ENCODE assay signal across 8 cellular contexts in the genomic region with DNA sequence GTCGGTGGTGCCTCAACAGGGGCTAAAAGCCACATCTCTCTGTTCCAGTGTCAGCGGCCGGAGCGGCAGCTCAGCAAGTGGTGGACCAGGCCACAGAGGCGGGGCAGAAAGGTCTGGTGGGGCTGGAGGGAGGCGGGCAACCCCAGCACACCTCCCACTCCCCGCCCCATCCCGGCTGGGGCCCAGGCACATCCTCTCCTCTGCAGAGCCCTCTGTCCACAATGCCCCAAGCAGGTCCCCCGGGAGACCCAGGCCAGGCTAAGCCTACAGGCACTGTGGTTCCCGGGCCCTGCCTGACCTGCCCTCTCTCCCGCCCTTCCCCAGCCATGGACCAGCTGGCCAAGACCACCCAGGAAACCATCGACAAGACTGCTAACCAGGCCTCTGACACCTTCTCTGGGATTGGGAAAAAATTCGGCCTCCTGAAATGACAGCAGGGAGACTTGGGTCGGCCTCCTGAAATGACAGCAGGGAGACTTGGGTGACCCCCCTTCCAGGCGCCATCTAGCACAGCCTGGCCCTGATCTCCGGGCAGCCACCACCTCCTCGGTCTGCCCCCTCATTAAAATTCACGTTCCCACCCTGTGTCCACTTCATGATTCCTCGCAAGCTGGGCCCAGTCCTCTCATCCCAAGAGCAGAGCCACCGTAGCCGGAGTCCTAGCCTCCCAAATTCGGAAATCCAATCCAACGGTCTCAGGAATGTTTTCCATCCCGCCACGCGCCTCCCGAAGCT. TPM values are rescaled to one million over a fixed set of nuclear protein-coding genes. Genes with fewer than 3 reads are reported as not detected.
DNase-seq lines count a peak whose midpoint lies in the region; ATAC-seq, FAIRE-seq and TF ChIP-seq lines count a peak whose summit lies in the region.

No MANE protein-coding gene starts in this region.

- H3K4me1 Mint-ChIP-seq in CD8-positive, alpha-beta T cell (ENCODE audit: low read depth): peaks cover 41% of the 10 kb centered on the region
- peaks cover 69% of the 10 kb centered on the region for H3K4me1 Mint-ChIP-seq in stimulated activated naive CD8-positive, alpha-beta T cell treated with anti-CD3 and anti-CD28 coated beads, Interleukin-15, amount 100 ng/mL, for 72 hours

- POLR2A ChIA-PET in CD8-positive, alpha-beta T cell (lab: Charles Lee): interaction anchor here (0.7 to 1.4 kb wide), 4 partner anchors 8 to 123 kb away, joined by 3 to 4 read pairs (median 4); a partner anchor contains a TSS

- H3K4me3 Mint-ChIP-seq in CD8-positive, alpha-beta T cell: peak overlapping the region; percentile 78
- peak overlapping the region; percentile 61 to 83 for H3K4me3 Mint-ChIP-seq in stimulated activated naive CD8-positive, alpha-beta T cell treated with anti-CD3 and anti-CD28 coated beads, Interleukin-15, amount 100 ng/mL, for 72 hours

- no peaks in the 10 kb centered on the region for H4K20me1 ChIP-seq in mammary epithelial cell (ENCODE audit: insufficient read depth, low read length)

- TF ChIP-seq CTCF in CD8-positive, alpha-beta T cell (IDR thresholded peaks at IDR 0.05): no peak
- TF ChIP-seq CTCF in mammary epithelial cell (conservative IDR thresholded peaks at IDR 0.05 in 1 of 2, IDR thresholded peaks at IDR 0.05 in 1 of 2; ENCODE audit: extremely low read depth in 1 of 2, insufficient read depth in 1 of 2, low read depth in 1 of 2, low read length in 2 of 2) (no peak), kidney (IDR thresholded peaks at IDR 0.05; ENCODE audit: borderline replicate concordance, extremely low read depth, insufficient read depth) (no peak)

- H3K4me2 ChIP-seq in mammary epithelial cell (ENCODE audit: insufficient read depth, low read depth, low read length): peak overlapping the region; percentile 97

- no peaks in the 10 kb centered on the region for H3K9me3 Mint-ChIP-seq in CD8-positive, alpha-beta T cell
- no peaks in the 10 kb centered on the region for H3K9me3 Mint-ChIP-seq in stimulated activated naive CD8-positive, alpha-beta T cell treated with anti-CD3 and anti-CD28 coated beads, Interleukin-15, amount 100 ng/mL, for 72 hours

- TF ChIP-seq POLR2A in erythroblast (IDR thresholded peaks at IDR 0.05; ENCODE audit: low read length): no peak

- H3K4me1 ChIP-seq in CD8-positive, alpha-beta T cell (ENCODE audit: insufficient read depth, low read length): peaks cover 56% of the 10 kb centered on the region
- H3K4me1 ChIP-seq in mammary epithelial cell (ENCODE audit: insufficient read depth, low read length) (peaks cover 71% of the 10 kb centered on the region), kidney (ENCODE audit: control insufficient read depth in 1 of 2, insufficient read depth in 1 of 2, low read depth in 1 of 2, low read length in 2 of 2) (peaks cover 37% of the 10 kb centered on the region in 2 donors)

- no peaks in the 10 kb centered on the region for H3K36me3 ChIP-seq in CD8-positive, alpha-beta T cell (ENCODE audit: insufficient read depth, low read length)
- H3K36me3 ChIP-seq in mammary epithelial cell (ENCODE audit: insufficient read depth, low read length) (peaks cover 6% of the 10 kb centered on the region), kidney (ENCODE audit: control insufficient read depth in 1 of 2, insufficient read depth in 2 of 2, low read length in 2 of 2) (no peaks in the 10 kb centered on the region)

- DNase-seq in CD8-positive, alpha-beta T cell: peak in 1 of 7 experiments; percentile 50
- DNase-seq in M059J (ENCODE audit: low read depth) (peak; percentile 38), mammary epithelial cell (peak; percentile 61), kidney (peak; percentile 96), LoVo (ENCODE audit: low spot score) (no peak), erythroblast (lab: John Stamatoyannopoulos, UW) (no peak)
- DNase-seq in stimulated activated naive CD8-positive, alpha-beta T cell treated with anti-CD3 and anti-CD28 coated beads, Interleukin-15, amount 100 ng/mL, for 72 hours: no peak

- H3K27ac Mint-ChIP-seq in CD8-positive, alpha-beta T cell: peak overlapping the region; percentile 86
- peak overlapping the region in 1 of 2 donors; percentile 91 for H3K27ac Mint-ChIP-seq in stimulated activated naive CD8-positive, alpha-beta T cell treated with anti-CD3 and anti-CD28 coated beads, Interleukin-15, amount 100 ng/mL, for 72 hours

- WGBS in mammary epithelial cell (ENCODE audit: low coverage, missing lambda C conversion rate): 0% methylated on average over 9 of the region's 27 CpGs

- intact Hi-C loops in CD8-positive, alpha-beta T cell (cut with DNase I, micrococcal nuclease): loop anchor here (2.0 to 10.0 kb wide), 5 partner anchors 213 to 570 kb away; a partner anchor contains a TSS
- intact Hi-C loops in mammary epithelial cell (cut with micrococcal nuclease): loop anchor here (5.0 kb wide), 1 partner anchor 52 kb away; a partner anchor contains a TSS
- intact Hi-C loops in kidney (cut with DNase I): no loop called here

- BruUV-seq in mammary epithelial cell (replicated peaks; lab: Mats Ljungman, UMichigan): TSS peak; percentile 35

- H2AFZ ChIP-seq in mammary epithelial cell (ENCODE audit: low read depth, low read length): peak overlapping the region; percentile 59

- no peak for ATAC-seq in CD8-positive, alpha-beta T cell
- ATAC-seq in stimulated activated naive CD8-positive, alpha-beta T cell treated with anti-CD3 and anti-CD28 coated beads, Interleukin-15, amount 100 ng/mL, for 72 hours: no peak
- ATAC-seq in HG02840 (IDR thresholded peaks at IDR 0.05; ENCODE audit: low FRiP score, unreplicated experiment): no peak

- H3K9me3 ChIP-seq in CD8-positive, alpha-beta T cell (ENCODE audit: low read length): no peaks in the 10 kb centered on the region
- H3K9me3 ChIP-seq in mammary epithelial cell (replicated peaks; ENCODE audit: insufficient read depth, low read length) (no peaks in the 10 kb centered on the region), kidney (ENCODE audit: control insufficient read depth in 1 of 2, low read length in 2 of 2) (no peaks in the 10 kb centered on the region)

- in situ Hi-C loops in mammary epithelial cell (cut with MboI; ENCODE audit: low sequenced_read_pairs in 2 of 2): loop anchor here in 1 of 2 donors (5.0 kb wide), 1 partner anchor 72 kb away; no protein-coding TSS in a partner anchor

- dilution Hi-C loops in mammary epithelial cell (cut with HindIII; ENCODE audit: low sequenced_read_pairs): no loop called here

- H3K27me3 Mint-ChIP-seq in CD8-positive, alpha-beta T cell (ENCODE audit: low read depth): no peaks in the 10 kb centered on the region
- peaks cover 20% of the 10 kb centered on the region for H3K27me3 Mint-ChIP-seq in stimulated activated naive CD8-positive, alpha-beta T cell treated with anti-CD3 and anti-CD28 coated beads, Interleukin-15, amount 100 ng/mL, for 72 hours

- H3K27me3 ChIP-seq in CD8-positive, alpha-beta T cell (ENCODE audit: insufficient read depth, low read length): no peaks in the 10 kb centered on the region
- H3K27me3 ChIP-seq in mammary epithelial cell (ENCODE audit: insufficient read depth, low read length): no peaks in the 10 kb centered on the region

- CTCF ChIA-PET in CD8-positive, alpha-beta T cell (lab: Charles Lee): interaction anchor here (0.9 to 8.8 kb wide), 2 partner anchors 13 to 28 kb away, joined by 3 to 116 read pairs; a partner anchor contains a TSS
- CTCF ChIA-PET in mammary epithelial cell (lab: Charles Lee; ENCODE audit: low non-redundant PET): no interaction called here

- peak overlapping the region; percentile 96 for H3K9ac ChIP-seq in mammary epithelial cell (ENCODE audit: insufficient read depth, low read length)
- H3K9ac ChIP-seq in kidney (ENCODE audit: low read length in 2 of 2): peak overlapping the region; percentile 77 to 94

- peaks cover 47% of the 10 kb centered on the region for H3K79me2 ChIP-seq in mammary epithelial cell (ENCODE audit: insufficient read depth, low read length)

- FAIRE-seq in kidney (lab: Jason Lieb, UNC): no peak

- no peaks in the 10 kb centered on the region for H3K36me3 Mint-ChIP-seq in CD8-positive, alpha-beta T cell

- peak overlapping the region; percentile 61 for H3K4me3 ChIP-seq in CD8-positive, alpha-beta T cell (ENCODE audit: low read depth, low read length)
- H3K4me3 ChIP-seq in mammary epithelial cell (replicated peaks in 1 of 3; ENCODE audit: insufficient read depth in 1 of 3, low read depth in 2 of 3, low read length in 3 of 3): peak overlapping the region; percentile 40 to 72 (median 70)
- peak overlapping the region; percentile 62 for H3K4me3 ChIP-seq in kidney (ENCODE audit: low read length in 2 of 2)

- peak overlapping the region; percentile 80 for H3K27ac ChIP-seq in CD8-positive, alpha-beta T cell (ENCODE audit: low read depth, low read length)
- H3K27ac ChIP-seq in mammary epithelial cell (ENCODE audit: insufficient read depth, low read depth, low read length) (peak overlapping the region; percentile 98), kidney (ENCODE audit: low read depth in 2 of 2, low read length in 2 of 2) (peak overlapping the region; percentile 89 to 97)

RNA-seq across cellular contexts. Expression of a gene that starts 2.0 kb away (rescaled TPM):
- not detected for total RNA-seq in CD8-positive, alpha-beta T cell
- total RNA-seq in M059J (2014; rRNA removed; shearing (Covaris generic)): 4.2 and 4.7 TPM in 2 replicates
- total RNA-seq in mammary epithelial cell (100 to 1,000 TPM in 1 of 2 donors, 10 to 100 TPM in 1; 57.0 to 247 TPM), kidney (357 TPM)
- polyA plus RNA-seq in mammary epithelial cell (517 TPM), kidney (ENCODE audit: insufficient read depth, low read depth, low replicate concordance) (897 TPM)
- 39.5 TPM for polyA minus RNA-seq in mammary epithelial cell

RNA-seq across cellular contexts. Expression of a gene that starts 11.9 kb away (rescaled TPM):
- not detected for total RNA-seq in CD8-positive, alpha-beta T cell
- 3.2 and 5.5 TPM in 2 replicates for total RNA-seq in M059J (2014; rRNA removed; shearing (Covaris generic))
- 10 to 100 TPM; 25.7 to 54.0 TPM for total RNA-seq in mammary epithelial cell
- polyA plus RNA-seq in mammary epithelial cell: 101 TPM
- 31.4 TPM for polyA minus RNA-seq in mammary epithelial cell
- total RNA-seq in kidney: 41.3 TPM
- polyA plus RNA-seq in kidney (ENCODE audit: insufficient read depth, low read depth, low replicate concordance): 92.8 TPM

RNA-seq across cellular contexts. Expression of a gene that starts 12.9 kb away (rescaled TPM):
- 1 to 10 TPM in 1 of 2 experiments, not detected in 1; 1.4 TPM for total RNA-seq in CD8-positive, alpha-beta T cell
- total RNA-seq in M059J (2014; rRNA removed; shearing (Covaris generic)): 0.84 TPM in 1 of 2 replicates, not detected in the other
- total RNA-seq in mammary epithelial cell (10 to 100 TPM in 1 of 2 donors, 1 to 10 TPM in 1; 8.5 to 13.7 TPM), kidney (65.9 TPM)
- polyA plus RNA-seq in mammary epithelial cell (11.6 TPM), kidney (ENCODE audit: insufficient read depth, low read depth, low replicate concordance) (19.9 TPM)
- polyA minus RNA-seq in mammary epithelial cell: 5.4 TPM

RNA-seq across cellular contexts. Expression of a gene that starts 49.8 kb away (rescaled TPM):
- not detected for total RNA-seq in CD8-positive, alpha-beta T cell
- not detected in 2 replicates for total RNA-seq in M059J (2014; rRNA removed; shearing (Covaris generic))
- total RNA-seq in mammary epithelial cell (1 to 10 TPM in 1 of 2 donors, not detected in 1; 4.1 TPM), kidney (not detected)
- polyA plus RNA-seq in mammary epithelial cell (5.8 TPM), kidney (ENCODE audit: insufficient read depth, low read depth, low replicate concordance) (not detected)
- not detected for polyA minus RNA-seq in mammary epithelial cell

Comparison
In these comparisons a context has a peak if more than half of its experiments do, and no peak if none do; other contexts are left out.
1. DNase-seq: peak in M059J (single experiment), mammary epithelial cell (single experiment) and kidney (single experiment); none in stimulated activated naive CD8-positive, alpha-beta T cell treated with anti-CD3 and anti-CD28 coated beads, Interleukin-15, amount 100 ng/mL, for 72 hours (0 of 2), LoVo (single experiment) and erythroblast (0 of 2).
2. RNA of a gene that starts 2.0 kb away (total RNA-seq): 357 TPM in kidney (single experiment) and 57.0 to 247 TPM in mammary epithelial cell; 4.2 to 4.7 TPM in M059J and not detected in CD8-positive, alpha-beta T cell; every median in the first group is over 10 times any median in the second.
3. Peak in every context shown above with its lines, with median percentiles within 50 percentile points of each other: H3K27ac ChIP-seq and H3K4me3 ChIP-seq.